7 cellular contexts compared by ENCODE assay signal in the genomic region with DNA sequence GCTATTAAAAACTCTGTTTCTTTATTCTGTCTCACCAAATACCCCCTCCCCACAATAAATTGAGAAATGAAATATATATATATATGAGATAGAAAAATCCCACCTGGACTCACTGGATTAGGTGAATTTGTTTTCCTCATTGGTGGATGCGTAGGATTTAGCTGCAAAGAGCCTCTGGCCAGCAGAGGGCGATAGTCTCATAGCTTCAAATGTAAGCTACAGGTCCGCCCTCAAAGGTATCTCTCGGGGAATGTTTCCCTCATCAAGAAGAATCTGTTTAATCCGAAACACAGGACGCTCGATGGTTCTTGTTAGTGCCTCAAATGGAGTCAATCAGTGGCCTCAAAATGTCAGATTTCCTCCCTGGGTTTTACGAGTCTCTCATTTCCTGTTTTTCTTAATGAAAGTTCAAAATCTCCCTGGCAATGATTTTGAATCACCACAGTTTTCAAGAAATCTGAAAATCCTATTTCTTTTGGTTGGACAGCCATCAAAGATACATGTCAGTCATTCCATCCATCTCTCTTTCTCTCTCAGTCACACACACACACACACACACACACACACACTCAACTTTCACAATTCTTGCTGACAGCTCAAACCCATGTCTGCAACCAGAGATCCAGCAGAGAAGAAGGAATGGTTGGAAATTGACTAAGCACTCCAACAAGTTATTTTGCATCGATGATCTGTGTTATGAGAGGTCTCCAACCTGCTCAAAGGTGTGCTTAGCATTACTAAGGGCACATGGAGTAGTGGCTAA. TPM values are rescaled to one million over a fixed set of nuclear protein-coding genes. Genes with fewer than 3 reads are reported as not detected.
A peak's percentile ranks its signal among the peaks of the same experiment; 100 is the strongest.
DNase-seq lines count a peak whose midpoint lies in the region; ATAC-seq and TF ChIP-seq lines count a peak whose summit lies in the region.

No MANE protein-coding gene starts in this region.

- no peaks in the 10 kb centered on the region for H3K9me3 ChIP-seq in upper lobe of right lung

- in situ Hi-C loops in SK-MEL-5 (cut with HindIII; ENCODE audit: low pct_unique_long_range_greater_than_20kb, low sequenced_read_pairs): no loop called here

- TF ChIP-seq CTCF in GM12865 (IDR thresholded peaks at IDR 0.05; ENCODE audit: insufficient read depth, low read depth, low read length, missing control alignments) (peak; percentile 82), upper lobe of right lung (IDR thresholded peaks at IDR 0.05) (peak; percentile 93)

- peak; percentile 71 for ATAC-seq in upper lobe of right lung

- H3K27me3 ChIP-seq in upper lobe of right lung: peaks cover 8% of the 10 kb centered on the region

- peak; percentile 81 for DNase-seq in GM12865 (ENCODE audit: low read depth)
- DNase-seq in LoVo (ENCODE audit: low spot score): peak; percentile 73
- peak; percentile 82 for DNase-seq in SK-MEL-5 (ENCODE audit: low read depth, low spot score)
- peak; percentile 54 for DNase-seq in activated gamma-delta T cell treated with anti-CD3 and anti-CD28 coated beads, Interleukin-2, amount 50 U/mL, for 16 hours (ENCODE audit: low read depth)
- peak; percentile 53 for DNase-seq in globus pallidus (ENCODE audit: low spot score)
- DNase-seq in posterior cingulate gyrus: peak; percentile 57 to 94 (median 80)
- DNase-seq in upper lobe of right lung: peak; percentile 73

- H3K4me1 ChIP-seq in upper lobe of right lung: no peaks in the 10 kb centered on the region

- H3K36me3 ChIP-seq in upper lobe of right lung: no peaks in the 10 kb centered on the region

- intact Hi-C loops in posterior cingulate gyrus (cut with DNase I): loop anchor here (5.0 to 10.0 kb wide), 2 partner anchors 215 to 917 kb away; no protein-coding TSS in a partner anchor
- intact Hi-C loops in upper lobe of right lung (cut with DNase I): no loop called here

- no peak overlapping the region for H3K27ac ChIP-seq in upper lobe of right lung

- H3K4me3 ChIP-seq in GM12865 (ENCODE audit: low read depth, low read length) (no peak overlapping the region), upper lobe of right lung (peak overlapping the region; percentile 17)

RNA-seq across cellular contexts. Expression of gene CAMK1G, which starts 13.9 kb away (rescaled TPM):
- total RNA-seq in SK-MEL-5 (2014; rRNA removed; shearing (Covaris generic)): not detected in 2 replicates
- polyA plus RNA-seq in SK-MEL-5 (2015; cell fraction: cytosol; rRNA removed): not detected in 2 replicates
- polyA plus RNA-seq in SK-MEL-5 (2015; cell fraction: nucleus; rRNA removed): 0.16 TPM in 1 of 2 replicates, not detected in the other
- total RNA-seq in upper lobe of right lung: 1.4 TPM
